Comparison of ENCODE assay signal across 9 cellular contexts in genomic region chr12:109777544-109777943, GRCh38. TPM values are rescaled to one million over a fixed set of nuclear protein-coding genes. Genes with fewer than 3 reads are reported as not detected.
DNase-seq lines count a peak whose midpoint lies in the region; ATAC-seq, FAIRE-seq and TF ChIP-seq lines count a peak whose summit lies in the region.
"Had no signal": no experiment of that assay in that cellular context is flagged by ENCODE, and none has a peak within 500 bp of the region (broad histone marks: within the 10 kb centered on the region; RNA-seq: fewer than 3 reads in every experiment).

No MANE protein-coding gene starts in this region.

- no peaks in the 10 kb centered on the region for H3K9me3 Mint-ChIP-seq in activated T-cell treated with anti-CD3 and anti-CD28 coated beads, Interleukin-2, amount 50 U/mL, for 24 hours
- H3K9me3 Mint-ChIP-seq in activated T-cell treated with anti-CD3 and anti-CD28 coated beads, Interleukin-2, amount 50 U/mL, for 72 hours = peaks cover 0 to 3% of the 10 kb centered on the region in 2 donors

- peak; percentile 12 for DNase-seq in activated T-cell treated with anti-CD3 and anti-CD28 coated beads for 48 hours (ENCODE audit: low read depth)
- no peak for DNase-seq in activated T-cell treated with anti-CD3 and anti-CD28 coated beads, Interleukin-2, amount 50 U/mL, for 24 hours
- peak; percentile 50 for DNase-seq in NCI-H2196 treated with DMSO at 0.1 percent for 48 hours (lab: John Stamatoyannopoulos, UW; ENCODE audit: unreplicated experiment)
- DNase-seq in activated T-cell treated with anti-CD3 and anti-CD28 coated beads, Interleukin-2, amount 50 U/mL, for 72 hours = peak; percentile 52 to 55
- peak; percentile 83 for DNase-seq in HepG2 (ENCODE audit: low spot score)
- no peak for DNase-seq in amniotic stem cell (lab: John Stamatoyannopoulos, UW)

- H3K9me3 ChIP-seq in HepG2 (ENCODE audit: low read length) = no peaks in the 10 kb centered on the region

- intact Hi-C loops in HepG2 (cut with micrococcal nuclease; ENCODE audit: unreplicated experiment) = loop anchor here (1.0 kb wide), 1 partner anchor 345 kb away; no protein-coding TSS in a partner anchor

- CTCF ChIA-PET in HepG2 (lab: Yijun Ruan, JAX; ENCODE audit: low intra/inter-chr PET ratio, low total read pairs) = interaction anchor here (1.1 kb wide), 1 partner anchor 259 kb away, joined by 4 read pairs; no protein-coding TSS in a partner anchor

- in situ Hi-C loops in HepG2 (cut with HindIII; ENCODE audit: extremely low pct_ligation_motif_present, low pct_unique_long_range_greater_than_20kb) = loop anchor here (5.0 kb wide), 2 partner anchors 260 to 350 kb away; no protein-coding TSS in a partner anchor

- H3K27me3 Mint-ChIP-seq in activated T-cell treated with anti-CD3 and anti-CD28 coated beads, Interleukin-2, amount 50 U/mL, for 24 hours = peaks cover 5% of the 10 kb centered on the region
- H3K27me3 Mint-ChIP-seq in activated T-cell treated with anti-CD3 and anti-CD28 coated beads, Interleukin-2, amount 50 U/mL, for 72 hours (ENCODE audit: low read depth) = no peaks in the 10 kb centered on the region

- FAIRE-seq in HepG2 (lab: Jason Lieb, UNC) = peak; percentile 90
- FAIRE-seq: astrocyte had no signal

- TF ChIP-seq CTCF in HepG2 (CRISPR knock-in tag; IDR thresholded peaks at IDR 0.05) = no peak

- H3K36me3 Mint-ChIP-seq in activated T-cell treated with anti-CD3 and anti-CD28 coated beads, Interleukin-2, amount 50 U/mL, for 24 hours (ENCODE audit: low read depth) = no peaks in the 10 kb centered on the region
- peaks cover 0 to 1% of the 10 kb centered on the region in 2 donors for H3K36me3 Mint-ChIP-seq in activated T-cell treated with anti-CD3 and anti-CD28 coated beads, Interleukin-2, amount 50 U/mL, for 72 hours (ENCODE audit: insufficient read depth in 2 of 2)

- H3K27ac ChIP-seq in HepG2 (ENCODE audit: extremely low read length, insufficient read depth, low read length) = no peak overlapping the region

- BruUV-seq in HepG2 (replicated peaks; lab: Mats Ljungman, UMichigan) = no TSS peak

- TF ChIP-seq EP300 in HepG2 (IDR thresholded peaks at IDR 0.05; ENCODE audit: low read depth in 2 of 2, low read length in 2 of 2) = no peak
- no peak for TF ChIP-seq EP300 in HepG2 (CRISPR knock-in tag; IDR thresholded peaks at IDR 0.05; ENCODE audit: borderline replicate concordance)

- TF ChIP-seq POLR2A in HepG2 (IDR thresholded peaks at IDR 0.05; ENCODE audit: insufficient read depth in 1 of 2, low read depth in 2 of 2, low read length in 2 of 2) = no peak

- no peak overlapping the region for H3K4me3 Mint-ChIP-seq in activated T-cell treated with anti-CD3 and anti-CD28 coated beads, Interleukin-2, amount 50 U/mL, for 24 hours
- H3K4me3 Mint-ChIP-seq in activated T-cell treated with anti-CD3 and anti-CD28 coated beads, Interleukin-2, amount 50 U/mL, for 72 hours = peak overlapping the region; percentile 39 to 76

- peak overlapping the region; percentile 39 for H3K9ac ChIP-seq in HepG2 (ENCODE audit: insufficient read depth, low read depth, low read length)

- H3K4me3 ChIP-seq in HepG2 (replicated peaks in 1 of 3; ENCODE audit: insufficient read depth in 1 of 3, low read depth in 2 of 3, low read length in 3 of 3) = peak overlapping the region; percentile 30 to 63 (median 59)

- no peak for TF ChIP-seq RAD21 in HepG2 (CRISPR knock-in tag; IDR thresholded peaks at IDR 0.05)

- no peaks in the 10 kb centered on the region; a peak in 1 of 5 replicates for H3K27me3 ChIP-seq in HepG2 (ENCODE audit: control insufficient read depth in 1 of 2, insufficient read depth in 2 of 2, low read length in 2 of 2)

- peaks cover 6% of the 10 kb centered on the region for H3K4me1 Mint-ChIP-seq in activated T-cell treated with anti-CD3 and anti-CD28 coated beads, Interleukin-2, amount 50 U/mL, for 24 hours (ENCODE audit: low read depth)
- H3K4me1 Mint-ChIP-seq in activated T-cell treated with anti-CD3 and anti-CD28 coated beads, Interleukin-2, amount 50 U/mL, for 72 hours (ENCODE audit: low read depth) = peaks cover 10% of the 10 kb centered on the region

- peaks cover 52% of the 10 kb centered on the region for H3K4me1 ChIP-seq in HepG2 (ENCODE audit: insufficient read depth, low read length)

- ATAC-seq in activated T-cell treated with anti-CD3 and anti-CD28 coated beads, Interleukin-2, amount 50 U/mL, for 72 hours (replicated peaks in 1 of 2) = peak; percentile 82 to 88
- ATAC-seq in HepG2 (peak; percentile 71), GM21528 (IDR thresholded peaks at IDR 0.05; ENCODE audit: low FRiP score, unreplicated experiment) (no peak), HG03095 (IDR thresholded peaks at IDR 0.05; ENCODE audit: unreplicated experiment) (no peak)

- POLR2A ChIA-PET in HepG2 (lab: Yijun Ruan, JAX) = interaction anchor here (0.8 to 1.5 kb wide), 3 partner anchors 173 to 180 kb away, joined by 3 to 7 read pairs (median 4); no protein-coding TSS in a partner anchor

- no peaks in the 10 kb centered on the region for H4K20me1 ChIP-seq in HepG2 (ENCODE audit: insufficient read depth, low read length)

- H3K36me3 ChIP-seq in HepG2 (replicated peaks in 1 of 2; ENCODE audit: control insufficient read depth in 1 of 2, insufficient read depth in 2 of 2, low read length in 2 of 2) = no peaks in the 10 kb centered on the region

- no peak overlapping the region for H3K27ac Mint-ChIP-seq in activated T-cell treated with anti-CD3 and anti-CD28 coated beads, Interleukin-2, amount 50 U/mL, for 24 hours
- H3K27ac Mint-ChIP-seq in activated T-cell treated with anti-CD3 and anti-CD28 coated beads, Interleukin-2, amount 50 U/mL, for 72 hours = peak overlapping the region; percentile 59

- WGBS in HepG2 (ENCODE audit: low lambda C conversion rate) = 7% methylated on average over 5 of the region's 5 CpGs

- peak overlapping the region; percentile 81 for H2AFZ ChIP-seq in HepG2 (ENCODE audit: low read length)

- peak overlapping the region; percentile 84 for H3K4me2 ChIP-seq in HepG2 (ENCODE audit: low read depth, low read length)

- no peaks in the 10 kb centered on the region for H3K79me2 ChIP-seq in HepG2 (ENCODE audit: insufficient read depth, low read length)

TF ChIP-seq in HepG2, 621 proteins besides CTCF, POLR2A, EP300 and RAD21 (continues in another document):
- no peak for TF ChIP-seq CBFB (CRISPR knock-in tag; IDR thresholded peaks at IDR 0.05)
- no peak for TF ChIP-seq MEIS2 (CRISPR knock-in tag; IDR thresholded peaks at IDR 0.05)
- no peak for TF ChIP-seq ZNF24 (IDR thresholded peaks at IDR 0.05)
- TF ChIP-seq ZNF232 (CRISPR knock-in tag; IDR thresholded peaks at IDR 0.05; ENCODE audit: borderline replicate concordance) = no peak

RNA-seq across cellular contexts. Expression of gene TRPV4, which starts 55.7 kb away (rescaled TPM):
- total RNA-seq in activated T-cell treated with anti-CD3 and anti-CD28 coated beads, Interleukin-2, amount 50 U/mL, for 72 hours = not detected
- 0.35 and 0.66 TPM in 2 replicates for total RNA-seq in HepG2 (2016; rRNA removed; fragmentation: Illumina TruSeq; extraction: Trizol)
- 0.20 and 0.35 TPM in 2 replicates for total RNA-seq in HepG2 (2016; cell fraction: cytosol; rRNA removed; fragmentation: Illumina TruSeq; extraction: Trizol; ENCODE audit: low read depth)
- total RNA-seq in HepG2 (2016; cell fraction: insoluble cytoplasmic fraction; rRNA removed; fragmentation: Illumina TruSeq; extraction: Trizol) = 0.45 and 0.93 TPM in 2 replicates
- total RNA-seq in HepG2 (2016; cell fraction: membrane; rRNA removed; fragmentation: Illumina TruSeq; extraction: Trizol) = 0.83 and 1.0 TPM in 2 replicates
- 0.75 and 1.1 TPM in 2 replicates for total RNA-seq in HepG2 (2016; cell fraction: nucleus; rRNA removed; fragmentation: Illumina TruSeq; extraction: Trizol)
- polyA plus RNA-seq in HepG2 (2011; rRNA removed) = 4.7 and 5.6 TPM in 2 replicates
- polyA plus RNA-seq in HepG2 (2011; cell fraction: cytosol; rRNA removed) = 3.1 and 4.5 TPM in 2 replicates
- 7.9 and 11.8 TPM in 2 replicates for polyA plus RNA-seq in HepG2 (2011; cell fraction: nucleus; rRNA removed)
- polyA plus RNA-seq in HepG2 (2012) = 0.68 and 1.3 TPM in 2 replicates
- polyA plus RNA-seq in HepG2 (2016; cell fraction: cytosol; fragmentation: Illumina TruSeq; extraction: Trizol; ENCODE audit: low read depth) = 0.67 and 0.84 TPM in 2 replicates
- polyA plus RNA-seq in HepG2 (2016; cell fraction: insoluble cytoplasmic fraction; fragmentation: Illumina TruSeq; extraction: Trizol; ENCODE audit: low read depth) = 0.52 and 0.71 TPM in 2 replicates
- polyA plus RNA-seq in HepG2 (2016; cell fraction: membrane; fragmentation: Illumina TruSeq; extraction: Trizol; ENCODE audit: low read depth) = 1.1 and 1.2 TPM in 2 replicates
- 2.0 and 2.5 TPM in 2 replicates for polyA plus RNA-seq in HepG2 (2016; cell fraction: nucleus; fragmentation: Illumina TruSeq; extraction: Trizol; ENCODE audit: insufficient read depth, low read depth)
- polyA minus RNA-seq in HepG2 (2011; rRNA and poly(A)+ RNA removed; ENCODE audit: low replicate concordance) = 13.9 TPM in 1 of 2 replicates, not detected in the other
- 3.2 and 3.3 TPM in 2 replicates for polyA minus RNA-seq in HepG2 (2011; cell fraction: cytosol; rRNA and poly(A)+ RNA removed)
- 4.0 and 4.6 TPM in 2 replicates for polyA minus RNA-seq in HepG2 (2011; cell fraction: nucleus; rRNA and poly(A)+ RNA removed)

Comparison
In these comparisons a context has a peak if more than half of its experiments do, and no peak if none do; other contexts are left out.
1. DNase-seq: peak in activated T-cell treated with anti-CD3 and anti-CD28 coated beads for 48 hours (single experiment), NCI-H2196 treated with DMSO at 0.1 percent for 48 hours (single experiment), activated T-cell treated with anti-CD3 and anti-CD28 coated beads, Interleukin-2, amount 50 U/mL, for 72 hours (2 of 2) and HepG2 (single experiment); none in activated T-cell treated with anti-CD3 and anti-CD28 coated beads, Interleukin-2, amount 50 U/mL, for 24 hours (single experiment) and amniotic stem cell (single experiment).
2. ATAC-seq: peak in activated T-cell treated with anti-CD3 and anti-CD28 coated beads, Interleukin-2, amount 50 U/mL, for 72 hours (2 of 2) and HepG2 (single experiment); none in GM21528 (single experiment) and HG03095 (single experiment).